9 cellular contexts compared by ENCODE assay signal in genomic region chr2:54183281-54183680, GRCh38.
"Had no signal": no experiment of that assay in that cellular context is flagged by ENCODE, and none has a peak within 500 bp of the region (broad histone marks: within the 10 kb centered on the region; RNA-seq: fewer than 3 reads in every experiment).

No MANE protein-coding gene starts in this region.

- H3K27ac ChIP-seq: GM23248 had no signal

- H3K4me1 ChIP-seq: HAP-1 had no signal

- ATAC-seq: GM23338, HCT116 had no signal

- H3K4me3 ChIP-seq: GM23248, GM23338, HAP-1 had no signal

- DNase-seq: GM23248, GOT3, H7, H9, HCEC 1CT, HFFc6 had no signal

- H3K4me2 ChIP-seq: GM23338 had no signal

- H3K9ac ChIP-seq: GM23248 had no signal

- H2AFZ ChIP-seq: GM23248, GM23338 had no signal

- H3K36me3 ChIP-seq: HAP-1 had no signal
